Comparison of ENCODE assay signal across 15 cellular contexts in genomic region chr20:21510995-21511394, GRCh38. TPM values are rescaled to one million over a fixed set of nuclear protein-coding genes. Genes with fewer than 3 reads are reported as not detected.
DNase-seq lines count a peak whose midpoint lies in the region; ATAC-seq, FAIRE-seq and TF ChIP-seq lines count a peak whose summit lies in the region.
"Had no signal": no experiment of that assay in that cellular context is flagged by ENCODE, and none has a peak within 500 bp of the region (broad histone marks: within the 10 kb centered on the region; RNA-seq: fewer than 3 reads in every experiment).

No MANE protein-coding gene starts in this region.

- H3K27me3 ChIP-seq in A673 (replicated peaks; ENCODE audit: insufficient read depth, low read depth, low read length, poor library complexity) (no peaks in the 10 kb centered on the region), GM23248 (replicated peaks; ENCODE audit: insufficient read depth) (peaks cover 87% of the 10 kb centered on the region), osteoblast (ENCODE audit: insufficient read depth, low read length) (peaks cover 91% of the 10 kb centered on the region)

- no peaks in the 10 kb centered on the region for H3K79me2 ChIP-seq in GM23248 (ENCODE audit: insufficient read depth)
- no peaks in the 10 kb centered on the region for H3K79me2 ChIP-seq in osteoblast (ENCODE audit: insufficient read depth, low read length)

- peak overlapping the region; percentile 44 to 46 for H3K4me3 Mint-ChIP-seq in effector memory CD8-positive, alpha-beta T cell

- H3K4me1 Mint-ChIP-seq in effector memory CD8-positive, alpha-beta T cell (ENCODE audit: low read depth in 2 of 2), result peaks cover under 1 to 26% of the 10 kb centered on the region in 2 donors

- no peak for ATAC-seq in effector memory CD8-positive, alpha-beta T cell (replicated peaks)
- no peak for ATAC-seq in GM19328 (IDR thresholded peaks at IDR 0.05; ENCODE audit: unreplicated experiment)
- ATAC-seq: sciatic nerve had no signal

- H3K4me3 ChIP-seq in A673 (ENCODE audit: low read depth, low read length, poor library complexity, severe bottlenecking) (peak overlapping the region; percentile 84), GM23248 (peak overlapping the region; percentile 68), osteoblast (ENCODE audit: insufficient read depth, low read length) (no peak overlapping the region)

- CTCF ChIA-PET in A673 (lab: Charles Lee), result no interaction called here

- in situ Hi-C loops in GM23248 (cut with MboI), result no loop called here

- peaks cover 63 to 97% of the 10 kb centered on the region in 2 donors for H3K27me3 Mint-ChIP-seq in effector memory CD8-positive, alpha-beta T cell

- H3K36me3 ChIP-seq in A673 (ENCODE audit: insufficient read depth, low read length, poor library complexity, severe bottlenecking) (peaks cover 51% of the 10 kb centered on the region), GM23248 (ENCODE audit: low read depth) (no peaks in the 10 kb centered on the region), osteoblast (ENCODE audit: insufficient read depth, low read length) (no peaks in the 10 kb centered on the region)

- no peak for TF ChIP-seq CTCF in A673 (conservative IDR thresholded peaks at IDR 0.05; ENCODE audit: low read depth, low read length)
- no peak for TF ChIP-seq CTCF in osteoblast (IDR thresholded peaks at IDR 0.05; ENCODE audit: extremely low read depth, low read depth, low read length)

- no peak for TF ChIP-seq POLR2A in GM12892 (IDR thresholded peaks at IDR 0.05; ENCODE audit: low read depth, low read length)

- peaks cover 7% of the 10 kb centered on the region for H3K36me3 Mint-ChIP-seq in effector memory CD8-positive, alpha-beta T cell (ENCODE audit: insufficient read depth)

- H3F3A ChIP-seq in GM23248 (ENCODE audit: insufficient read depth), result no peaks in the 10 kb centered on the region

- H3K4me2 ChIP-seq in GM23248 (ENCODE audit: unreplicated experiment) (peak overlapping the region; percentile 75), osteoblast (ENCODE audit: insufficient read depth, low read length) (no peak overlapping the region)

- H3K9ac ChIP-seq in GM23248, result peak overlapping the region; percentile 30; the same call in 1 of the 2 replicates

- POLR2A ChIA-PET in A673 (lab: Charles Lee; ENCODE audit: low non-redundant PET), result no interaction called here

- no peak for FAIRE-seq in GM12892 (lab: Jason Lieb, UNC)

- DNase-seq in A673 (ENCODE audit: low spot score), result peak; percentile 13
- no peak for DNase-seq in GM23248
- DNase-seq in effector memory CD8-positive, alpha-beta T cell, result no peak
- peak; percentile 59 for DNase-seq in osteoblast (ENCODE audit: insufficient read length, low spot score, missing footprints)
- DNase-seq in GM12892 (ENCODE audit: insufficient read length), result no peak
- DNase-seq in GDM1 (lab: John Stamatoyannopoulos, UW), result no peak
- DNase-seq in HCEC 1CT, result no peak
- DNase-seq: central memory CD4-positive, alpha-beta T cell; foreskin keratinocyte; NCI-H510A treated with DMSO at 0.1 percent for 48 hours; SHP77 had no signal

- no peaks in the 10 kb centered on the region for H3K9me3 Mint-ChIP-seq in effector memory CD8-positive, alpha-beta T cell

- H4K20me1 ChIP-seq in GM23248 (ENCODE audit: insufficient read depth), result no peaks in the 10 kb centered on the region
- H4K20me1 ChIP-seq in osteoblast (ENCODE audit: insufficient read depth, low read length), result no peaks in the 10 kb centered on the region

- 64 to 70% methylated on average over 16 of the region's 16 CpGs for WGBS in GM23248 (ENCODE audit: low coverage in 1 of 2, low lambda C conversion rate in 2 of 2, missing lambda C conversion rate in 2 of 2), 2 experiments

- peak overlapping the region; percentile 94 for H3K27ac ChIP-seq in A673 (ENCODE audit: low read depth, low read length, poor library complexity, severe bottlenecking)
- H3K27ac ChIP-seq in GM23248, result no peak overlapping the region
- no peak overlapping the region for H3K27ac ChIP-seq in osteoblast (ENCODE audit: low read depth, low read length)
- H3K27ac ChIP-seq: C4-2B, foreskin keratinocyte had no signal

- H3K9me3 ChIP-seq in A673 (ENCODE audit: low read depth, low read length, poor library complexity, severe bottlenecking), result no peaks in the 10 kb centered on the region
- no peaks in the 10 kb centered on the region for H3K9me3 ChIP-seq in GM23248 (ENCODE audit: low read depth)
- H3K9me3 ChIP-seq in osteoblast (ENCODE audit: low read depth, low read length), result no peaks in the 10 kb centered on the region

- peak overlapping the region; percentile 72; the same call in 1 of the 2 replicates for H2AFZ ChIP-seq in GM23248
- no peak overlapping the region for H2AFZ ChIP-seq in osteoblast (ENCODE audit: low read length)

- peaks cover 27% of the 10 kb centered on the region for H3K4me1 ChIP-seq in A673 (ENCODE audit: insufficient read depth, low read length, poor library complexity, severe bottlenecking)
- peaks cover 3% of the 10 kb centered on the region; the same call in 1 of the 2 replicates for H3K4me1 ChIP-seq in GM23248 (ENCODE audit: insufficient read depth)
- H3K4me1 ChIP-seq in osteoblast (ENCODE audit: insufficient read depth, low read length), result peaks cover 5% of the 10 kb centered on the region
- H3K4me1 ChIP-seq: foreskin keratinocyte had no signal

- H3K9me2 ChIP-seq in GM23248 (ENCODE audit: insufficient read depth), result no peaks in the 10 kb centered on the region

- intact Hi-C loops in A673 (cut with micrococcal nuclease; ENCODE audit: unreplicated experiment), result loop anchor here (10.0 kb wide), 1 partner anchor 1844 kb away; the partner anchor contains the start of gene NXT1

- H3K27ac Mint-ChIP-seq in effector memory CD8-positive, alpha-beta T cell, result no peak overlapping the region

- BruUV-seq in A673 (replicated peaks; lab: Mats Ljungman, UMichigan), result no TSS peak

RNA-seq across cellular contexts. Expression of gene NKX2-2, which starts 2.9 kb away (rescaled TPM):
- total RNA-seq in A673 (2021), result 78.8 and 85.1 TPM in 2 replicates
- total RNA-seq in GM23248 (2014; rRNA removed; shearing (Covaris generic)), result not detected in 2 replicates
- polyA plus RNA-seq in GM23248 (2016; fragmentation: Nextera tagmentation; extraction: Ambion mirVana), result not detected in 2 replicates
- total RNA-seq in osteoblast, result under 0.01 TPM in 1 of 2 replicates, not detected in the other
- not detected for polyA plus RNA-seq in GM12892 (2012; ENCODE audit: missing spikeins)
- total RNA-seq: foreskin keratinocyte, lower leg skin, sciatic nerve had no signal
- polyA plus RNA-seq: foreskin keratinocyte had no signal

Comparison
In these comparisons a context has a peak if more than half of its experiments do, and no peak if none do; other contexts are left out.
1. DNase-seq: peak in A673 (single experiment) and osteoblast (single experiment); none in GM23248 (single experiment), effector memory CD8-positive, alpha-beta T cell (0 of 3), GM12892 (single experiment), GDM1 (single experiment) and HCEC 1CT (single experiment).
2. RNA of gene NKX2-2, which starts 2.9 kb away (total RNA-seq): 78.8 to 85.1 TPM in A673; not detected in GM23248 and under 0.01 TPM in osteoblast; every median in the first group is over 10 times any median in the second.